ENCODE assay signal across 9 cellular contexts in genomic region chr11:9527481-9528140, GRCh38. TPM values are rescaled to one million over a fixed set of nuclear protein-coding genes. Genes with fewer than 3 reads are reported as not detected.
DNase-seq lines count a peak whose midpoint lies in the region; ATAC-seq, FAIRE-seq and TF ChIP-seq lines count a peak whose summit lies in the region.
"Had no signal": no experiment of that assay in that cellular context is flagged by ENCODE, and none has a peak within 500 bp of the region (broad histone marks: within the 10 kb centered on the region; RNA-seq: fewer than 3 reads in every experiment).

No MANE protein-coding gene starts in this region.

- FAIRE-seq in bronchial epithelial cell (lab: Jason Lieb, UNC) = peak; percentile 36

- H3K4me1 ChIP-seq in lung (ENCODE audit: control insufficient read depth in 2 of 2, insufficient read depth in 2 of 2, low read length in 2 of 2) (peaks cover 0 to 4% of the 10 kb centered on the region in 2 donors), transverse colon (peaks cover 16 to 61% (median 47%) of the 10 kb centered on the region in 4 donors)

- TF ChIP-seq CTCF in bronchial epithelial cell (IDR thresholded peaks at IDR 0.05; ENCODE audit: insufficient read depth, low read length, severe bottlenecking) (no peak), lung (IDR thresholded peaks at IDR 0.05; ENCODE audit: control extremely low read depth, extremely low read depth) (no peak), transverse colon (IDR thresholded peaks at IDR 0.05) (no peak)

- TF ChIP-seq POLR2A in transverse colon (IDR thresholded peaks at IDR 0.05) = no peak

- H3K9me3 ChIP-seq in lung (ENCODE audit: control insufficient read depth in 2 of 2, insufficient read depth in 1 of 2, low read length in 1 of 2) = no peaks in the 10 kb centered on the region
- H3K9me3 ChIP-seq in transverse colon = no peaks in the 10 kb centered on the region

- in situ Hi-C loops in transverse colon (cut with MboI; ENCODE audit: low pct_ligation_motif_present in 1 of 4, low pct_unique_long_range_greater_than_20kb in 1 of 4, low sequenced_read_pairs in 3 of 4) = no loop called here

- intact Hi-C loops in transverse colon (cut with DNase I; ENCODE audit: low total_unique reads) = loop anchor here (5.0 kb wide), 1 partner anchor 45 kb away; the partner anchor contains the start of gene WEE1

- 47 to 60% methylated on average over 8 of the region's 8 CpGs for WGBS in lung, 2 donors
- WGBS in transverse colon (ENCODE audit: low coverage in 1 of 2), 2 donors = 17 to 33% methylated on average over 8 of the region's 8 CpGs

- H3K4me3 ChIP-seq in bronchial epithelial cell (ENCODE audit: low read depth, low read length) (no peak overlapping the region), lung (no peak overlapping the region), transverse colon (no peak overlapping the region)

- ATAC-seq in lung (ENCODE audit: insufficient read depth, low FRiP score) (peak; percentile 30), GM21515 (IDR thresholded peaks at IDR 0.05; ENCODE audit: unreplicated experiment) (no peak)

- H3K36me3 ChIP-seq in bronchial epithelial cell (ENCODE audit: control insufficient read depth, insufficient read depth, low read length) = peaks cover 2% of the 10 kb centered on the region
- peaks cover 8 to 13% of the 10 kb centered on the region in 2 donors for H3K36me3 ChIP-seq in lung (ENCODE audit: control insufficient read depth in 2 of 2, insufficient read depth in 2 of 2, low read length in 2 of 2)
- no peaks in the 10 kb centered on the region for H3K36me3 ChIP-seq in transverse colon

- H3K27me3 ChIP-seq in bronchial epithelial cell (ENCODE audit: control insufficient read depth, insufficient read depth, low read length) (no peaks in the 10 kb centered on the region), lung (ENCODE audit: control insufficient read depth, insufficient read depth) (no peaks in the 10 kb centered on the region), transverse colon (no peaks in the 10 kb centered on the region)

- TF ChIP-seq EP300 in transverse colon (IDR thresholded peaks at IDR 0.05; ENCODE audit: low read depth) = no peak

- DNase-seq in HT-29 (ENCODE audit: low spot score) = peak; percentile 69
- peak; percentile 56 for DNase-seq in bronchial epithelial cell (ENCODE audit: low read depth)
- no peak for DNase-seq in lung (ENCODE audit: low spot score)
- no peak for DNase-seq in transverse colon
- no peak for DNase-seq in activated effector memory CD4-positive, alpha-beta T cell treated with anti-CD3 and anti-CD28 coated beads, Interleukin-2, amount 50 U/mL, for 16 hours
- no peak for DNase-seq in stimulated activated CD4-positive, alpha-beta T cell treated with anti-CD3 and anti-CD28 coated beads, Interleukin-4, amount 100 ng/mL, for 24 hours
- DNase-seq: activated CD4-positive, alpha-beta T cell treated with anti-CD3 and anti-CD28 coated beads, Interleukin-2, amount 10 ng/mL, durations not matched to agents 7 days and 5 days; NCI-H526 had no signal

- H3K27ac ChIP-seq in lung (ENCODE audit: low read depth in 1 of 2, low read length in 1 of 2) = no peak overlapping the region
- H3K27ac ChIP-seq in transverse colon = peak overlapping the region; percentile 84 to 87 (median 85)

RNA-seq across cellular contexts. Expression of gene WEE1, which starts 45.9 kb away (rescaled TPM):
- total RNA-seq in HT-29 (2014; rRNA removed; shearing (Covaris generic)) = 152 and 157 TPM in 2 replicates
- 14.6 and 15.8 TPM in 2 replicates for total RNA-seq in bronchial epithelial cell
- 10 to 100 TPM; 13.7 to 48.9 TPM for total RNA-seq in lung
- 1 to 10 TPM; 5.0 to 5.7 TPM for polyA plus RNA-seq in lung
- 10 to 100 TPM in 3 of 4 donors, 1 to 10 TPM in 1; 7.9 to 48.2 (median 31.8) TPM for total RNA-seq in transverse colon

Comparison
In these comparisons a context has a peak if more than half of its experiments do, and no peak if none do; other contexts are left out.
1. DNase-seq: peak in HT-29 (single experiment) and bronchial epithelial cell (single experiment); none in lung (single experiment), transverse colon (single experiment), activated effector memory CD4-positive, alpha-beta T cell treated with anti-CD3 and anti-CD28 coated beads, Interleukin-2, amount 50 U/mL, for 16 hours (single experiment) and stimulated activated CD4-positive, alpha-beta T cell treated with anti-CD3 and anti-CD28 coated beads, Interleukin-4, amount 100 ng/mL, for 24 hours (single experiment).
2. H3K27ac ChIP-seq: peak in transverse colon (4 of 4); none in lung (0 of 2).